In genomic region chr14:95196826-95197497, GRCh38 we compare ENCODE assay signal across 3 cellular contexts.
TF ChIP-seq lines count a peak whose summit lies in the region.

No MANE protein-coding gene starts in this region.

TF ChIP-seq in HepG2, 621 proteins besides CTCF, POLR2A, EP300 and RAD21 (continued from another document):
- TF ChIP-seq PRMT3 (CRISPR knock-in tag; IDR thresholded peaks at IDR 0.05; ENCODE audit: borderline replicate concordance, low read depth), result no peak

TF ChIP-seq in WTC11, 78 proteins besides CTCF, POLR2A, EP300 and RAD21:
- TF ChIP-seq ZNF512 (CRISPR knock-in tag; IDR thresholded peaks at IDR 0.05; ENCODE audit: borderline replicate concordance) (peak; percentile 82; the same call in 1 of the 2 replicates), ZNF416 (CRISPR knock-in tag; IDR thresholded peaks at IDR 0.05) (no peak)

TF ChIP-seq in SK-N-SH, 30 proteins besides CTCF, POLR2A, EP300 and RAD21 (continued from another document):
- TF ChIP-seq IRF3 (IDR thresholded peaks at IDR 0.05; ENCODE audit: low read depth, low read length) (no peak), FOXM1 (IDR thresholded peaks at IDR 0.05; ENCODE audit: low read depth) (no peak), TAF1 (IDR thresholded peaks at IDR 0.05; ENCODE audit: borderline replicate concordance, low read depth, low read length) (no peak), GATA2 (CRISPR knock-in tag; IDR thresholded peaks at IDR 0.05) (no peak), POLR2AphosphoS5 (IDR thresholded peaks at IDR 0.05; ENCODE audit: low read depth, low read length) (no peak), YY1 (IDR thresholded peaks at IDR 0.05; ENCODE audit: low read depth) (no peak), RFX5 (IDR thresholded peaks at IDR 0.05; ENCODE audit: low read length) (no peak), SMC3 (IDR thresholded peaks at IDR 0.05; ENCODE audit: low read depth, low read length) (no peak), RCOR1 (IDR thresholded peaks at IDR 0.05; ENCODE audit: low read length) (no peak), GABPA (IDR thresholded peaks at IDR 0.05; ENCODE audit: low read depth) (no peak)
TF ChIP-seq in SK-N-SH: peak in this region for 0.
